ENCODE assay signal across 1 cellular context in genomic region chr16:23640959-23641765, GRCh38.
A peak's percentile ranks its signal among the peaks of the same experiment; 100 is the strongest.
TF ChIP-seq lines count a peak whose summit lies in the region.

DCTN5 (plus strand) TSS chr16:23641466; CDS start chr16:23641543, 77 bp downstream.
PALB2 (minus strand) TSS chr16:23641310; CDS start chr16:23641157, 153 bp downstream.

TF ChIP-seq in HEK293, 187 proteins besides CTCF, POLR2A, EP300 and RAD21 (continued from another document and continues in another):
- no peak for TF ChIP-seq ZNF654 (tag by site-specific recombination; IDR thresholded peaks at IDR 0.05; ENCODE audit: low read depth)
- no peak; the same call in 1 of the 2 replicates for TF ChIP-seq ZSCAN16 (tag by site-specific recombination; IDR thresholded peaks at IDR 0.05)
- no peak for TF ChIP-seq SALL2 (tag by site-specific recombination; IDR thresholded peaks at IDR 0.05; ENCODE audit: borderline replicate concordance)
- 0 out of 2 replicates have a peak, but pooled peaks have one; percentile 3 for TF ChIP-seq EGR2 (tag by site-specific recombination; IDR thresholded peaks at IDR 0.05; ENCODE audit: low read depth)
- TF ChIP-seq KLF7 (tag by site-specific recombination; IDR thresholded peaks at IDR 0.05; ENCODE audit: borderline replicate concordance), result no peak
- TF ChIP-seq, protein P1, sequence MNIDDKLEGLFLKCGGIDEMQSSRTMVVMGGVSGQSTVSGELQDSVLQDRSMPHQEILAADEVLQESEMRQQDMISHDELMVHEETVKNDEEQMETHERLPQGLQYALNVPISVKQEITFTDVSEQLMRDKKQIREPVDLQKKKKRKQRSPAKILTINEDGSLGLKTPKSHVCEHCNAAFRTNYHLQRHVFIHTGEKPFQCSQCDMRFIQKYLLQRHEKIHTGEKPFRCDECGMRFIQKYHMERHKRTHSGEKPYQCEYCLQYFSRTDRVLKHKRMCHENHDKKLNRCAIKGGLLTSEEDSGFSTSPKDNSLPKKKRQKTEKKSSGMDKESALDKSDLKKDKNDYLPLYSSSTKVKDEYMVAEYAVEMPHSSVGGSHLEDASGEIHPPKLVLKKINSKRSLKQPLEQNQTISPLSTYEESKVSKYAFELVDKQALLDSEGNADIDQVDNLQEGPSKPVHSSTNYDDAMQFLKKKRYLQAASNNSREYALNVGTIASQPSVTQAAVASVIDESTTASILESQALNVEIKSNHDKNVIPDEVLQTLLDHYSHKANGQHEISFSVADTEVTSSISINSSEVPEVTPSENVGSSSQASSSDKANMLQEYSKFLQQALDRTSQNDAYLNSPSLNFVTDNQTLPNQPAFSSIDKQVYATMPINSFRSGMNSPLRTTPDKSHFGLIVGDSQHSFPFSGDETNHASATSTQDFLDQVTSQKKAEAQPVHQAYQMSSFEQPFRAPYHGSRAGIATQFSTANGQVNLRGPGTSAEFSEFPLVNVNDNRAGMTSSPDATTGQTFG (tag by site-specific recombination; IDR thresholded peaks at IDR 0.05; ENCODE audit: borderline replicate concordance), result no peak
- no peak for TF ChIP-seq ZNF184 (tag by site-specific recombination; IDR thresholded peaks at IDR 0.05)
- TF ChIP-seq ZNF266 (tag by site-specific recombination; IDR thresholded peaks at IDR 0.05; ENCODE audit: low read depth), result no peak
- TF ChIP-seq, protein P2, sequence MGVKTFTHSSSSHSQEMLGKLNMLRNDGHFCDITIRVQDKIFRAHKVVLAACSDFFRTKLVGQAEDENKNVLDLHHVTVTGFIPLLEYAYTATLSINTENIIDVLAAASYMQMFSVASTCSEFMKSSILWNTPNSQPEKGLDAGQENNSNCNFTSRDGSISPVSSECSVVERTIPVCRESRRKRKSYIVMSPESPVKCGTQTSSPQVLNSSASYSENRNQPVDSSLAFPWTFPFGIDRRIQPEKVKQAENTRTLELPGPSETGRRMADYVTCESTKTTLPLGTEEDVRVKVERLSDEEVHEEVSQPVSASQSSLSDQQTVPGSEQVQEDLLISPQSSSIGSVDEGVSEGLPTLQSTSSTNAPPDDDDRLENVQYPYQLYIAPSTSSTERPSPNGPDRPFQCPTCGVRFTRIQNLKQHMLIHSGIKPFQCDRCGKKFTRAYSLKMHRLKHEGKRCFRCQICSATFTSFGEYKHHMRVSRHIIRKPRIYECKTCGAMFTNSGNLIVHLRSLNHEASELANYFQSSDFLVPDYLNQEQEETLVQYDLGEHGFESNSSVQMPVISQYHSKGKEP (tag by site-specific recombination; IDR thresholded peaks at IDR 0.05), result no peak
- no peak for TF ChIP-seq ZNF239 (tag by site-specific recombination; IDR thresholded peaks at IDR 0.05)
- 0 out of 2 replicates have a peak, but pooled peaks have one; percentile 0 for TF ChIP-seq PRDM4 (tag by site-specific recombination; IDR thresholded peaks at IDR 0.05)
- TF ChIP-seq PATZ1 (tag by site-specific recombination; IDR thresholded peaks at IDR 0.05), result peak; percentile 64; the same call in 1 of the 2 replicates
- TF ChIP-seq ZFP69B (tag by site-specific recombination; IDR thresholded peaks at IDR 0.05), result no peak; the same call in 1 of the 2 replicates
- peak; percentile 95 for TF ChIP-seq ZBTB10 (tag by site-specific recombination; IDR thresholded peaks at IDR 0.05)
- TF ChIP-seq ZNF202 (tag by site-specific recombination; IDR thresholded peaks at IDR 0.05; ENCODE audit: borderline replicate concordance), result no peak
- no peak for TF ChIP-seq ZNF623 (tag by site-specific recombination; IDR thresholded peaks at IDR 0.05)
- no peak for TF ChIP-seq ZNF302 (tag by site-specific recombination; IDR thresholded peaks at IDR 0.05; ENCODE audit: low read depth)
- TF ChIP-seq ZNF513 (tag by site-specific recombination; IDR thresholded peaks at IDR 0.05), result no peak
- TF ChIP-seq ZBTB11 (tag by site-specific recombination; conservative IDR thresholded peaks at IDR 0.05; ENCODE audit: low read depth), result peak; percentile 96
- TF ChIP-seq ZNF112 (tag by site-specific recombination; IDR thresholded peaks at IDR 0.05), result no peak
- no peak for TF ChIP-seq MZF1 (tag by site-specific recombination; IDR thresholded peaks at IDR 0.05; ENCODE audit: borderline replicate concordance)
- no peak; the same call in 1 of the 2 replicates for TF ChIP-seq GFI1B (tag by site-specific recombination; IDR thresholded peaks at IDR 0.05)
- TF ChIP-seq ZNF140 (tag by site-specific recombination; IDR thresholded peaks at IDR 0.05), result no peak
- TF ChIP-seq ZNF174 (tag by site-specific recombination; IDR thresholded peaks at IDR 0.05), result no peak
- no peak for TF ChIP-seq ZNF501 (tag by site-specific recombination; IDR thresholded peaks at IDR 0.05)
- TF ChIP-seq, protein P3, sequence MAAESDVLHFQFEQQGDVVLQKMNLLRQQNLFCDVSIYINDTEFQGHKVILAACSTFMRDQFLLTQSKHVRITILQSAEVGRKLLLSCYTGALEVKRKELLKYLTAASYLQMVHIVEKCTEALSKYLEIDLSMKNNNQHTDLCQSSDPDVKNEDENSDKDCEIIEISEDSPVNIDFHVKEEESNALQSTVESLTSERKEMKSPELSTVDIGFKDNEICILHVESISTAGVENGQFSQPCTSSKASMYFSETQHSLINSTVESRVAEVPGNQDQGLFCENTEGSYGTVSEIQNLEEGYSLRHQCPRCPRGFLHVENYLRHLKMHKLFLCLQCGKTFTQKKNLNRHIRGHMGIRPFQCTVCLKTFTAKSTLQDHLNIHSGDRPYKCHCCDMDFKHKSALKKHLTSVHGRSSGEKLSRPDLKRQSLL (tag by site-specific recombination; IDR thresholded peaks at IDR 0.05), result no peak
- TF ChIP-seq, protein P4, sequence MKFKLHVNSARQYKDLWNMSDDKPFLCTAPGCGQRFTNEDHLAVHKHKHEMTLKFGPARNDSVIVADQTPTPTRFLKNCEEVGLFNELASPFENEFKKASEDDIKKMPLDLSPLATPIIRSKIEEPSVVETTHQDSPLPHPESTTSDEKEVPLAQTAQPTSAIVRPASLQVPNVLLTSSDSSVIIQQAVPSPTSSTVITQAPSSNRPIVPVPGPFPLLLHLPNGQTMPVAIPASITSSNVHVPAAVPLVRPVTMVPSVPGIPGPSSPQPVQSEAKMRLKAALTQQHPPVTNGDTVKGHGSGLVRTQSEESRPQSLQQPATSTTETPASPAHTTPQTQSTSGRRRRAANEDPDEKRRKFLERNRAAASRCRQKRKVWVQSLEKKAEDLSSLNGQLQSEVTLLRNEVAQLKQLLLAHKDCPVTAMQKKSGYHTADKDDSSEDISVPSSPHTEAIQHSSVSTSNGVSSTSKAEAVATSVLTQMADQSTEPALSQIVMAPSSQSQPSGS (tag by site-specific recombination; IDR thresholded peaks at IDR 0.05; ENCODE audit: low read depth), result no peak
- TF ChIP-seq ZNF561 (tag by site-specific recombination; IDR thresholded peaks at IDR 0.05; ENCODE audit: borderline replicate concordance), result peak; percentile 83
- TF ChIP-seq, protein P5, sequence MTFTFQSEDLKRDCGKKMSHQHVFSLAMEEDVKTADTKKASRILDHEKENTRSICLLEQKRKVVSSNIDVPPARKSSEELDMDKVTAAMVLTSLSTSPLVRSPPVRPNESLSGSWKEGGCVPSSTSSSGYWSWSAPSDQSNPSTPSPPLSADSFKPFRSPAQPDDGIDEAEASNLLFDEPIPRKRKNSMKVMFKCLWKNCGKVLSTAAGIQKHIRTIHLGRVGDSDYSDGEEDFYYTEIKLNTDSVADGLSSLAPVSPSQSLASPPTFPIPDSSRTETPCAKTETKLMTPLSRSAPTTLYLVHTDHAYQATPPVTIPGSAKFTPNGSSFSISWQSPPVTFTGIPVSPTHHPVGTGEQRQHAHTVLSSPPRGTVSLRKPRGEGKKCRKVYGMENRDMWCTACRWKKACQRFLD (tag by site-specific recombination; IDR thresholded peaks at IDR 0.05), result no peak
- no peak for TF ChIP-seq ZNF223 (tag by site-specific recombination; IDR thresholded peaks at IDR 0.05)
- no peak for TF ChIP-seq ZNF426 (tag by site-specific recombination; IDR thresholded peaks at IDR 0.05)
- TF ChIP-seq ZBTB26 (tag by site-specific recombination; optimal IDR thresholded peaks at IDR 0.05), result peak; percentile 91
- TF ChIP-seq ZNF311 (tag by site-specific recombination; IDR thresholded peaks at IDR 0.05; ENCODE audit: borderline replicate concordance), result no peak
- no peak for TF ChIP-seq ZNF777 (tag by site-specific recombination; IDR thresholded peaks at IDR 0.05; ENCODE audit: borderline replicate concordance)
